Comparison of ENCODE assay signal across 16 cellular contexts in the genomic region with DNA sequence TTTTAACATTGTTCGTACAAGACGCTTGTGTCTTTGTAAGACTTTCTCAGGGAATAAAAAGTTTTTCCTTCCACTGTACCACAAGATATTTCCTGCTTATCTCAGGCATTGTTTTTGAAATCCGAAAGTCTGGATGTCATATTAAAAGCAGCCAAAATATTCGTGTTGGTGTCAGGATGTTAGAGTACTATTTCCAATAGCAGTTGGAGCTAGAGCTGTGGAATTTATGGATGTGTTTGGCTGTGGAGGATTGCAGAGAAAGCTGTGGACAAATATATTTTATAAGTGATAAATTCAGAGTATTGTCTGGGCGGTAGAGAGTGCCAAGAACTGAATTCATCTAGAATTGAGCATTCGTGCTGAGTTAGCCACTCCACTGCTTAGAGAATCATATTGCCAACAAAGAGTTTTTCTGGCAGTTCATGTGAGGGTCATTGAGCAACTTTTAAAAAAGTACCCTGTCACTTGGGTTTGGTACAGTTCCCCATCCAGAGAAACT. TPM values are rescaled to one million over a fixed set of nuclear protein-coding genes. Genes with fewer than 3 reads are reported as not detected.
DNase-seq lines count a peak whose midpoint lies in the region; ATAC-seq and TF ChIP-seq lines count a peak whose summit lies in the region.
"Had no signal": no experiment of that assay in that cellular context is flagged by ENCODE, and none has a peak within 500 bp of the region (broad histone marks: within the 10 kb centered on the region; RNA-seq: fewer than 3 reads in every experiment).

No MANE protein-coding gene starts in this region.

- H3K27ac ChIP-seq in right atrium auricular region (peak overlapping the region; percentile 24 to 45), skeletal muscle tissue (ENCODE audit: low read depth, low read length) (peak overlapping the region; percentile 13)

- DNase-seq in EH (ENCODE audit: low read depth) (peak; percentile 56), choroid plexus epithelial cell (ENCODE audit: low read depth) (peak; percentile 30), right atrium auricular region (ENCODE audit: low spot score) (no peak), amniotic stem cell (lab: John Stamatoyannopoulos, UW) (no peak), mesenteric fat pad (ENCODE audit: low spot score) (no peak), NCI-H146 treated with DMSO at 0.1 percent for 48 hours (lab: John Stamatoyannopoulos, UW; ENCODE audit: unreplicated experiment) (no peak)
- DNase-seq: activated effector memory CD4-positive, alpha-beta T cell treated with Interleukin-2 at 50 U/mL for 16 hours; DMS 273 treated with DMSO at 0.1 percent for 48 hours; effector CD4-positive, alpha-beta T cell; islet precursor cell; NCI-H2081; NCI-H82; stimulated activated CD4-positive, alpha-beta T cell treated with anti-CD3 and anti-CD28 coated beads, Interleukin-15, amount 100 ng/mL, for 24 hours; T-cell had no signal

- no peak overlapping the region for H3K9ac ChIP-seq in skeletal muscle tissue (ENCODE audit: low read depth in 1 of 3, low read length in 3 of 3)

- H3K36me3 ChIP-seq in right atrium auricular region (no peaks in the 10 kb centered on the region), skeletal muscle tissue (ENCODE audit: control insufficient read depth in 3 of 3, insufficient read depth in 3 of 3, low read length in 3 of 3) (no peaks in the 10 kb centered on the region)

- H3K27me3 ChIP-seq in right atrium auricular region (no peaks in the 10 kb centered on the region), skeletal muscle tissue (ENCODE audit: control insufficient read depth in 3 of 3, insufficient read depth in 3 of 3, low read length in 3 of 3) (no peaks in the 10 kb centered on the region)

- H3K9me3 ChIP-seq in right atrium auricular region (no peaks in the 10 kb centered on the region), skeletal muscle tissue (ENCODE audit: control insufficient read depth in 3 of 3, low read length in 3 of 3) (no peaks in the 10 kb centered on the region)

- H3K4me3 ChIP-seq in choroid plexus epithelial cell (ENCODE audit: low read depth, low read length), result no peak overlapping the region
- H3K4me3 ChIP-seq in right atrium auricular region, result no peak overlapping the region
- no peak overlapping the region for H3K4me3 ChIP-seq in skeletal muscle tissue (ENCODE audit: low read length in 3 of 3)

- ATAC-seq in HG02973 (IDR thresholded peaks at IDR 0.05; ENCODE audit: unreplicated experiment), result no peak
- ATAC-seq: T-cell had no signal

- TF ChIP-seq CTCF in choroid plexus epithelial cell (conservative IDR thresholded peaks at IDR 0.05; ENCODE audit: low read depth, low read length), result no peak
- no peak for TF ChIP-seq CTCF in right atrium auricular region (IDR thresholded peaks at IDR 0.05)

- H3K4me1 ChIP-seq in right atrium auricular region (peaks cover 0 to 44% of the 10 kb centered on the region in 2 donors), skeletal muscle tissue (ENCODE audit: control insufficient read depth in 3 of 3, insufficient read depth in 3 of 3, low read length in 3 of 3) (peaks cover 18 to 22% (median 20%) of the 10 kb centered on the region in 3 donors)

RNA-seq across cellular contexts. Expression of gene ZDHHC14, which starts 57.7 kb away (rescaled TPM):
- 10 to 100 TPM; 13.0 to 19.1 TPM for total RNA-seq in right atrium auricular region
- total RNA-seq in skeletal muscle tissue, result 6.8 TPM
- total RNA-seq in mesenteric fat pad, result 8.5 TPM

Comparison
In these comparisons a context has a peak if more than half of its experiments do, and no peak if none do; other contexts are left out.
1. DNase-seq: peak in EH (single experiment) and choroid plexus epithelial cell (single experiment); none in right atrium auricular region (single experiment), amniotic stem cell (single experiment), mesenteric fat pad (single experiment) and NCI-H146 treated with DMSO at 0.1 percent for 48 hours (single experiment).